In the genomic region with DNA sequence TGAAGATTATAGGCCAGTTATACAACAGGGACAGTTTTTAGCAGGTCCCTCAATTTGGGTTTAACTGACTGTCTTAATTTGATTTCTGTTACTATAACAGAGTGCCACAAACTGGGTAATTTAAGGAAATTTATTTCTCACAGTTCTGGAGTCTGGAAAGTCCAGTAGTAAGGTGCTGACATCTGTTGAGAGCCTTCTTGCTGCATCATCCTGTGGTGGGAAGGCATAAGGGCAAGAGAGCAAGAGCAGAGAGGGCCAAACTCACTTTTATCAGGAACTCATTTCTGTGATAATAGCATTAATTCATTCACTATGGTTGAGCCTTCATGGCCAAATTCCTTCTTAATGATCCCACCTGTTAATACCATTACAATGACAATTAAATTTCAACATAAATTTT, we compare ENCODE assay signal across 17 cellular contexts.
"Had no signal": no experiment of that assay in that cellular context is flagged by ENCODE, and none has a peak within 500 bp of the region (broad histone marks: within the 10 kb centered on the region; RNA-seq: fewer than 3 reads in every experiment).

No MANE protein-coding gene starts in this region.

- H3K27ac Mint-ChIP-seq: type B pancreatic cell had no signal

- ATAC-seq: left colon; naive thymus-derived CD8-positive, alpha-beta T cell; stimulated activated naive CD8-positive, alpha-beta T cell treated with anti-CD3 and anti-CD28 coated beads, Interleukin-15, Interleukin-2, amounts not matched to agents 100 U/mL and 50 U/mL, for 24 hours had no signal

- H3K4me3 ChIP-seq: coronary artery, hepatocyte, smooth muscle cell, suprapubic skin, thyroid gland had no signal

- H3K27me3 Mint-ChIP-seq: naive thymus-derived CD8-positive, alpha-beta T cell; type B pancreatic cell had no signal

- DNase-seq: effector CD4-positive, alpha-beta T cell; foreskin melanocyte; head of caudate nucleus; left colon; mammary epithelial cell; naive thymus-derived CD8-positive, alpha-beta T cell; posterior cingulate gyrus; stimulated activated CD4-positive, alpha-beta T cell treated with anti-CD3 and anti-CD28 coated beads, Interleukin-2, amount 100 ng/mL, for 48 hours; stimulated activated naive CD8-positive, alpha-beta T cell treated with anti-CD3 and anti-CD28 coated beads, Interleukin-15, Interleukin-2, amounts not matched to agents 100 U/mL and 50 U/mL, for 24 hours; thyroid gland had no signal

- H3K27me3 ChIP-seq: hepatocyte, neutrophil, suprapubic skin, thyroid gland had no signal

- H3K27ac ChIP-seq: coronary artery, hepatocyte, neutrophil, suprapubic skin, thyroid gland had no signal

- H2AFZ ChIP-seq: hepatocyte had no signal

- H3K36me3 ChIP-seq: neutrophil, suprapubic skin, thyroid gland had no signal

- H3K36me3 Mint-ChIP-seq: type B pancreatic cell had no signal

- H3K4me2 ChIP-seq: hepatocyte, smooth muscle cell had no signal

- H3K9me3 ChIP-seq: neutrophil, suprapubic skin, thyroid gland had no signal

- FAIRE-seq: urothelium cell line had no signal

- H3K4me1 ChIP-seq: suprapubic skin had no signal

- H3K9me3 Mint-ChIP-seq: naive thymus-derived CD8-positive, alpha-beta T cell; type B pancreatic cell had no signal

- H3K4me3 Mint-ChIP-seq: naive thymus-derived CD8-positive, alpha-beta T cell; type B pancreatic cell had no signal
